19 cellular contexts compared by ENCODE assay signal in the genomic region with DNA sequence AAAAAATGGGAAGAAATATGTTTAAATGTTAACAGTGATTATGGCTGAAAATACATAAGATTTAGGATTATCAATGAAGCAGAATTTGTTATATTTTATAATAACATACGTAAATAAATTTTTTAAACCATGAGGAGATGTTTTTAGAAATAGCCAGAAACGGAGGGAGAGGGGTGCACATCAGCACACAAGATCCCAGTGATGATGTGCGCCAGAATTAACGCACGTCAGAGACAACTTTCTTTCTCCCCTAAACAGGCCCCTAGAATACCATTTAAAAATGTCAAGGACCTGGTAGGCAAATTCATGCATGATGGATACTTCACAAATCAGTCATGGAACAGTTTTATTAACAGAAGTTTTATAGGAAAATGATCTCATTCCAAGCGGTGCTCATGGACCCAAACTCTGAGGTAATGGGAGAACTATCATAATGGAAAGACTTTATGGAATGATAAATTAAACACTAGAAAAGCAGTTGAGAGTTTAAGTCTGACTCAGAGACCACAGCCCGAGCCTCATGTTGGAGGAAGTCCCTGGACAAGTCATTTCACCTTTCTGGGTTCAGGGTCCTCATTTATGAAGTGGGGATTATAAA.
DNase-seq lines count a peak whose midpoint lies in the region; ATAC-seq, FAIRE-seq and TF ChIP-seq lines count a peak whose summit lies in the region.
"Had no signal": no experiment of that assay in that cellular context is flagged by ENCODE, and none has a peak within 500 bp of the region (broad histone marks: within the 10 kb centered on the region; RNA-seq: fewer than 3 reads in every experiment).

No MANE protein-coding gene starts in this region.

- H3K4me3 Mint-ChIP-seq in MCF 10A (ENCODE audit: unreplicated experiment), result no peak overlapping the region
- H3K4me3 Mint-ChIP-seq: stimulated activated naive B cell treated with anti-CD40 and anti-IgM and Interleukin-4, amounts not matched to agents 10 μg/mL and 1 μg/mL and 100 μg/mL, for 72 hours had no signal

- DNase-seq in mammary epithelial cell, result peak; percentile 69
- no peak for DNase-seq in MCF 10A (ENCODE audit: unreplicated experiment)
- DNase-seq in RWPE2 (ENCODE audit: low spot score), result no peak
- DNase-seq in fibroblast of gingiva (ENCODE audit: low read depth), result peak; percentile 63
- peak; percentile 61 for DNase-seq in urothelium cell line (ENCODE audit: low spot score)
- no peak for DNase-seq in left lobe of liver (ENCODE audit: low spot score)
- no peak for DNase-seq in NCI-H1417 (lab: John Stamatoyannopoulos, UW)
- DNase-seq: 8988T; erythroblast; KG1; NCI-H510A; ovary; stimulated activated naive B cell treated with anti-CD40 and anti-IgM and Interleukin-4, amounts not matched to agents 10 μg/mL and 1 μg/mL and 100 μg/mL, for 72 hours; trophoblast cell had no signal

- no peaks in the 10 kb centered on the region for H3K36me3 Mint-ChIP-seq in MCF 10A (ENCODE audit: insufficient read depth, unreplicated experiment)
- H3K36me3 Mint-ChIP-seq: stimulated activated naive B cell treated with anti-CD40 and anti-IgM and Interleukin-4, amounts not matched to agents 10 μg/mL and 1 μg/mL and 100 μg/mL, for 72 hours had no signal

- no peak overlapping the region for H2AFZ ChIP-seq in mammary epithelial cell (ENCODE audit: low read depth, low read length)
- H2AFZ ChIP-seq: hepatocyte had no signal

- H3K9me3 ChIP-seq in mammary epithelial cell (replicated peaks; ENCODE audit: insufficient read depth, low read length), result no peaks in the 10 kb centered on the region
- no peaks in the 10 kb centered on the region for H3K9me3 ChIP-seq in RWPE2 (ENCODE audit: severe bottlenecking)
- H3K9me3 ChIP-seq: ovary had no signal

- POLR2A ChIA-PET in MCF 10A (lab: Yijun Ruan, JAX), result no interaction called here

- in situ Hi-C loops in mammary epithelial cell (cut with MboI; ENCODE audit: low sequenced_read_pairs in 2 of 2), result no loop called here

- H3K27ac Mint-ChIP-seq in MCF 10A (ENCODE audit: low read depth, unreplicated experiment), result no peak overlapping the region
- H3K27ac Mint-ChIP-seq: stimulated activated naive B cell treated with anti-CD40 and anti-IgM and Interleukin-4, amounts not matched to agents 10 μg/mL and 1 μg/mL and 100 μg/mL, for 72 hours had no signal

- ATAC-seq in RWPE2 (ENCODE audit: low read depth), result peak; percentile 55; the same call in 2 of the 3 replicates
- no peak for ATAC-seq in left lobe of liver
- no peak for ATAC-seq in HG03469 (IDR thresholded peaks at IDR 0.05; ENCODE audit: unreplicated experiment)
- ATAC-seq: HCT116; stimulated activated naive B cell treated with anti-CD40 and anti-IgM and Interleukin-4, amounts not matched to agents 10 μg/mL and 1 μg/mL and 100 μg/mL, for 72 hours had no signal

- intact Hi-C loops in mammary epithelial cell (cut with micrococcal nuclease) (no loop called here), MCF 10A (cut with micrococcal nuclease) (no loop called here)

- H3K9me3 Mint-ChIP-seq in MCF 10A (ENCODE audit: unreplicated experiment), result no peaks in the 10 kb centered on the region

- WGBS in mammary epithelial cell (ENCODE audit: low coverage, missing lambda C conversion rate), result 93% methylated on average over 7 of the region's 7 CpGs

- no peak overlapping the region for H3K4me3 ChIP-seq in mammary epithelial cell (replicated peaks in 1 of 3; ENCODE audit: insufficient read depth in 1 of 3, low read depth in 2 of 3, low read length in 3 of 3)
- no peak overlapping the region for H3K4me3 ChIP-seq in RWPE2 (ENCODE audit: severe bottlenecking)
- H3K4me3 ChIP-seq: hepatocyte, ovary, skin epidermis had no signal

- CTCF ChIA-PET in mammary epithelial cell (lab: Charles Lee; ENCODE audit: low non-redundant PET), result no interaction called here
- CTCF ChIA-PET in MCF 10A (lab: Yijun Ruan, JAX), result no interaction called here

- H3K79me2 ChIP-seq in mammary epithelial cell (ENCODE audit: insufficient read depth, low read length), result no peaks in the 10 kb centered on the region
- H3K79me2 ChIP-seq: hepatocyte had no signal

- no peaks in the 10 kb centered on the region for H3K27me3 Mint-ChIP-seq in MCF 10A (ENCODE audit: insufficient read depth, unreplicated experiment)
- H3K27me3 Mint-ChIP-seq: stimulated activated naive B cell treated with anti-CD40 and anti-IgM and Interleukin-4, amounts not matched to agents 10 μg/mL and 1 μg/mL and 100 μg/mL, for 72 hours had no signal

- dilution Hi-C loops in mammary epithelial cell (cut with HindIII; ENCODE audit: low sequenced_read_pairs), result no loop called here

- FAIRE-seq in urothelium cell line (lab: Jason Lieb, UNC), result no peak
- FAIRE-seq: colon had no signal

- H3K4me1 ChIP-seq in mammary epithelial cell (ENCODE audit: insufficient read depth, low read length), result peaks cover under 1% of the 10 kb centered on the region
- H3K4me1 ChIP-seq in RWPE2 (ENCODE audit: insufficient read depth, poor library complexity, severe bottlenecking), result no peaks in the 10 kb centered on the region

- TF ChIP-seq CTCF in mammary epithelial cell (conservative IDR thresholded peaks at IDR 0.05 in 1 of 2, IDR thresholded peaks at IDR 0.05 in 1 of 2; ENCODE audit: extremely low read depth in 1 of 2, insufficient read depth in 1 of 2, low read depth in 1 of 2, low read length in 2 of 2) (no peak), MCF 10A (IDR thresholded peaks at IDR 0.05; ENCODE audit: unreplicated experiment) (no peak), RWPE2 (IDR thresholded peaks at IDR 0.05; ENCODE audit: poor library complexity, severe bottlenecking) (no peak)

- H3K4me1 Mint-ChIP-seq in MCF 10A (ENCODE audit: insufficient read depth, unreplicated experiment), result peaks cover 10% of the 10 kb centered on the region
- H3K4me1 Mint-ChIP-seq: stimulated activated naive B cell treated with anti-CD40 and anti-IgM and Interleukin-4, amounts not matched to agents 10 μg/mL and 1 μg/mL and 100 μg/mL, for 72 hours had no signal

- no peak overlapping the region for H3K9ac ChIP-seq in mammary epithelial cell (ENCODE audit: insufficient read depth, low read length)

- no peak overlapping the region for H3K4me2 ChIP-seq in mammary epithelial cell (ENCODE audit: insufficient read depth, low read depth, low read length)
- H3K4me2 ChIP-seq: hepatocyte had no signal

- no TSS peak for BruUV-seq in mammary epithelial cell (replicated peaks; lab: Mats Ljungman, UMichigan)
- no TSS peak for BruUV-seq in MCF 10A (replicated peaks; lab: Mats Ljungman, UMichigan)

- H4K20me1 ChIP-seq in mammary epithelial cell (ENCODE audit: insufficient read depth, low read length), result no peaks in the 10 kb centered on the region

- no peaks in the 10 kb centered on the region for H3K36me3 ChIP-seq in mammary epithelial cell (ENCODE audit: insufficient read depth, low read length)
- no peaks in the 10 kb centered on the region for H3K36me3 ChIP-seq in RWPE2 (ENCODE audit: low read depth)
- H3K36me3 ChIP-seq: ovary had no signal

- no peaks in the 10 kb centered on the region for H3K27me3 ChIP-seq in mammary epithelial cell (ENCODE audit: insufficient read depth, low read length)
- H3K27me3 ChIP-seq in RWPE2 (ENCODE audit: insufficient read depth, poor library complexity, severe bottlenecking), result no peaks in the 10 kb centered on the region
- H3K27me3 ChIP-seq: hepatocyte, ovary had no signal

- H3K27ac ChIP-seq in mammary epithelial cell (ENCODE audit: insufficient read depth, low read depth, low read length) (no peak overlapping the region), RWPE2 (ENCODE audit: poor library complexity, severe bottlenecking) (no peak overlapping the region)
- H3K27ac ChIP-seq: hepatocyte, ovary, skin epidermis had no signal

Comparison
In these comparisons a context has a peak if more than half of its experiments do, and no peak if none do; other contexts are left out.
1. DNase-seq: peak in mammary epithelial cell (single experiment), fibroblast of gingiva (single experiment) and urothelium cell line (single experiment); none in MCF 10A (single experiment), RWPE2 (single experiment), left lobe of liver (single experiment) and NCI-H1417 (0 of 3).